In genomic region chr10:70921285-70921684, GRCh38 we compare ENCODE assay signal across 33 cellular contexts.
"Had no signal": no experiment of that assay in that cellular context is flagged by ENCODE, and none has a peak within 500 bp of the region (broad histone marks: within the 10 kb centered on the region; RNA-seq: fewer than 3 reads in every experiment).

No MANE protein-coding gene starts in this region.

- H3K4me3 ChIP-seq: ascending aorta, cardiac muscle cell, Peyer's patch had no signal

- H3K27me3 Mint-ChIP-seq: activated naive CD8-positive, alpha-beta T cell treated with anti-CD3 and anti-CD28 coated beads for 36 hours had no signal

- H3K27me3 ChIP-seq: ascending aorta, cardiac muscle cell, Peyer's patch had no signal

- H3K9me3 ChIP-seq: ascending aorta, Peyer's patch had no signal

- H3K27ac Mint-ChIP-seq: activated CD4-positive, alpha-beta memory T cell treated with anti-CD3 and anti-CD28 coated beads, Interleukin-2, amount 10 ng/mL, durations not matched to agents 7 days and 5 days; activated CD8-positive, alpha-beta memory T cell treated with anti-CD3 and anti-CD28 coated beads, Interleukin-2, amount 10 ng/mL, durations not matched to agents 7 days and 5 days; activated naive CD8-positive, alpha-beta T cell treated with anti-CD3 and anti-CD28 coated beads for 36 hours; T-cell had no signal

- DNase-seq: activated CD4-positive, alpha-beta memory T cell treated with anti-CD3 and anti-CD28 coated beads, Interleukin-2, amount 10 ng/mL, durations not matched to agents 7 days and 5 days; activated CD4-positive, alpha-beta T cell treated with anti-CD3 and anti-CD28 coated beads for 1 hour; activated CD4-positive, alpha-beta T cell treated with anti-CD3 and anti-CD28 coated beads for 48 hours; activated CD4-positive, CD25-positive, alpha-beta regulatory T cell; activated CD8-positive, alpha-beta memory T cell treated with anti-CD3 and anti-CD28 coated beads for 24 hours; activated CD8-positive, alpha-beta memory T cell treated with anti-CD3 and anti-CD28 coated beads, Interleukin-2, amount 10 ng/mL, durations not matched to agents 7 days and 5 days; activated CD8-positive, alpha-beta memory T cell treated with anti-CD3 and anti-CD28 coated beads, Interleukin-2, amount 50 U/mL, for 48 hours; activated effector memory CD4-positive, alpha-beta T cell treated with Interleukin-2 at 50 U/mL for 16 hours; activated naive CD4-positive, alpha-beta T cell; activated naive CD4-positive, alpha-beta T cell treated with anti-CD3 and anti-CD28 coated beads, Interleukin-2, amount 50 U/mL, for 16 hours; activated naive CD8-positive, alpha-beta T cell treated with anti-CD3 and anti-CD28 coated beads for 36 hours; activated T-cell treated with anti-CD3 and anti-CD28 coated beads, Interleukin-2, amount 50 U/mL, for 48 hours; amygdala; Karpas-422; NCI-H1105; NCI-H1417 treated with DMSO at 0.1 percent for 48 hours; NCI-H2081; NCI-H2227 treated with DMSO at 0.1 percent for 48 hours; NCI-H82; NK-92 treated with Interleukin-12 subunit alpha and Interleukin-12 subunit beta, amount 100 ng/mL, for 24 hours; SIG-M5; T-cell; T-helper 2 cell; T-helper 9 cell; WERI-Rb-1 had no signal

- H3K4me1 Mint-ChIP-seq: activated CD4-positive, alpha-beta memory T cell treated with anti-CD3 and anti-CD28 coated beads, Interleukin-2, amount 10 ng/mL, durations not matched to agents 7 days and 5 days had no signal

- H3K27ac ChIP-seq: ascending aorta, cardiac muscle cell, Peyer's patch, RWPE1, WERI-Rb-1 had no signal

- H3K36me3 Mint-ChIP-seq: activated CD8-positive, alpha-beta memory T cell treated with anti-CD3 and anti-CD28 coated beads, Interleukin-2, amount 10 ng/mL, durations not matched to agents 7 days and 5 days; activated naive CD8-positive, alpha-beta T cell treated with anti-CD3 and anti-CD28 coated beads for 36 hours; T-cell had no signal

- H3K36me3 ChIP-seq: ascending aorta, cardiac muscle cell, Peyer's patch, WERI-Rb-1 had no signal

- ATAC-seq: activated CD8-positive, alpha-beta memory T cell treated with anti-CD3 and anti-CD28 coated beads, Interleukin-2, amount 10 ng/mL, durations not matched to agents 7 days and 5 days; PC-3; Right ventricle myocardium inferior; SK-N-SH treated with all-trans-retinoic acid at 6 μM for 48 hours; T-cell had no signal

- H3K9me3 Mint-ChIP-seq: activated CD4-positive, alpha-beta memory T cell treated with anti-CD3 and anti-CD28 coated beads, Interleukin-2, amount 10 ng/mL, durations not matched to agents 7 days and 5 days; activated naive CD8-positive, alpha-beta T cell treated with anti-CD3 and anti-CD28 coated beads for 36 hours; central memory CD8-positive, alpha-beta T cell; T-cell had no signal

- H3K4me3 Mint-ChIP-seq: activated CD4-positive, alpha-beta memory T cell treated with anti-CD3 and anti-CD28 coated beads, Interleukin-2, amount 10 ng/mL, durations not matched to agents 7 days and 5 days; activated CD8-positive, alpha-beta memory T cell treated with anti-CD3 and anti-CD28 coated beads, Interleukin-2, amount 10 ng/mL, durations not matched to agents 7 days and 5 days; activated naive CD8-positive, alpha-beta T cell treated with anti-CD3 and anti-CD28 coated beads for 36 hours; central memory CD8-positive, alpha-beta T cell; T-cell had no signal
